8 cellular contexts compared by ENCODE assay signal in genomic region chr11:116931206-116931953, GRCh38.
DNase-seq lines count a peak whose midpoint lies in the region; FAIRE-seq and TF ChIP-seq lines count a peak whose summit lies in the region.

No MANE protein-coding gene starts in this region.

- H3K36me3 ChIP-seq in OCI-LY1 (ENCODE audit: insufficient read depth, low read length), result peaks cover 18% of the 10 kb centered on the region
- no peaks in the 10 kb centered on the region for H3K36me3 ChIP-seq in colonic mucosa
- H3K36me3 ChIP-seq in osteoblast (ENCODE audit: insufficient read depth, low read length), result peaks cover 4% of the 10 kb centered on the region

- H3K4me3 ChIP-seq in GM12865 (ENCODE audit: low read depth, low read length) (no peak overlapping the region), OCI-LY1 (ENCODE audit: low read depth, low read length, poor library complexity, severe bottlenecking) (peak overlapping the region; percentile 51), colonic mucosa (no peak overlapping the region), osteoblast (ENCODE audit: insufficient read depth, low read length) (no peak overlapping the region)

- peaks cover 4% of the 10 kb centered on the region for H3K79me2 ChIP-seq in OCI-LY1 (ENCODE audit: insufficient read depth, low read length)
- H3K79me2 ChIP-seq in osteoblast (ENCODE audit: insufficient read depth, low read length), result peaks cover 8% of the 10 kb centered on the region

- TF ChIP-seq CTCF in GM12865 (IDR thresholded peaks at IDR 0.05; ENCODE audit: insufficient read depth, low read depth, low read length, missing control alignments) (no peak), OCI-LY1 (IDR thresholded peaks at IDR 0.05; ENCODE audit: low read length) (no peak), colonic mucosa (IDR thresholded peaks at IDR 0.05) (no peak), osteoblast (IDR thresholded peaks at IDR 0.05; ENCODE audit: extremely low read depth, low read depth, low read length) (no peak), D721Med (IDR thresholded peaks at IDR 0.05; ENCODE audit: insufficient read depth, missing control alignments) (no peak)

- H3K9me2 ChIP-seq in OCI-LY1 (ENCODE audit: low read depth, low read length), result no peaks in the 10 kb centered on the region

- no peak overlapping the region for H2AFZ ChIP-seq in OCI-LY1 (ENCODE audit: low read length)
- H2AFZ ChIP-seq in osteoblast (ENCODE audit: low read length), result no peak overlapping the region

- POLR2A ChIA-PET in HEK293T (lab: Yijun Ruan, JAX), result no interaction called here

- H3K4me1 ChIP-seq in OCI-LY1 (ENCODE audit: insufficient read depth, low read length, severe bottlenecking) (peaks cover 66% of the 10 kb centered on the region), colonic mucosa (no peaks in the 10 kb centered on the region), osteoblast (ENCODE audit: insufficient read depth, low read length) (peaks cover 31% of the 10 kb centered on the region)

- no peaks in the 10 kb centered on the region for H3F3A ChIP-seq in OCI-LY1 (ENCODE audit: insufficient read depth, low read length)

- peak overlapping the region; percentile 64 for H3K9ac ChIP-seq in OCI-LY1 (ENCODE audit: low read length)
- no peak overlapping the region for H3K9ac ChIP-seq in colonic mucosa (ENCODE audit: low read depth in 2 of 2, low read length in 2 of 2)

- peak; percentile 54 for DNase-seq in GM12865 (ENCODE audit: low read depth)
- no peak for DNase-seq in colonic mucosa
- DNase-seq in osteoblast (ENCODE audit: insufficient read length, low spot score, missing footprints), result peak; percentile 42
- no peak for DNase-seq in NCI-H2107 (lab: John Stamatoyannopoulos, UW)
- no peak for DNase-seq in D721Med (ENCODE audit: insufficient read length, low spot score)
- no peak for DNase-seq in NCI-H2171 treated with DMSO at 0.1 percent for 48 hours (lab: John Stamatoyannopoulos, UW)
- DNase-seq in HEK293T (ENCODE audit: extremely low spot score), result no peak

- FAIRE-seq in D721Med (lab: Jason Lieb, UNC), result no peak

- peak overlapping the region; percentile 67 for H3K4me2 ChIP-seq in OCI-LY1 (ENCODE audit: low read length)
- no peak overlapping the region for H3K4me2 ChIP-seq in osteoblast (ENCODE audit: insufficient read depth, low read length)

- H4K20me1 ChIP-seq in OCI-LY1 (ENCODE audit: insufficient read depth, low read length) (no peaks in the 10 kb centered on the region), osteoblast (ENCODE audit: insufficient read depth, low read length) (peaks cover 2% of the 10 kb centered on the region)

- H3K27me3 ChIP-seq in OCI-LY1 (ENCODE audit: insufficient read depth, low read length), result no peaks in the 10 kb centered on the region
- no peaks in the 10 kb centered on the region for H3K27me3 ChIP-seq in colonic mucosa
- no peaks in the 10 kb centered on the region for H3K27me3 ChIP-seq in osteoblast (ENCODE audit: insufficient read depth, low read length)

- H3K27ac ChIP-seq in OCI-LY1 (ENCODE audit: low read depth, low read length, poor library complexity, severe bottlenecking), result peak overlapping the region; percentile 100
- H3K27ac ChIP-seq in colonic mucosa, result peak overlapping the region; percentile 34
- no peak overlapping the region for H3K27ac ChIP-seq in osteoblast (ENCODE audit: low read depth, low read length)

- CTCF ChIA-PET in HEK293T (lab: Yijun Ruan, JAX), result no interaction called here

- intact Hi-C loops in colonic mucosa (cut with DNase I), result no loop called here

- H3K9me3 ChIP-seq in OCI-LY1 (ENCODE audit: low read length), result no peaks in the 10 kb centered on the region
- H3K9me3 ChIP-seq in colonic mucosa, result no peaks in the 10 kb centered on the region
- no peaks in the 10 kb centered on the region for H3K9me3 ChIP-seq in osteoblast (ENCODE audit: low read depth, low read length)

TF ChIP-seq in HEK293T, 16 proteins besides CTCF, POLR2A, EP300 and RAD21:
- TF ChIP-seq FOXM1 (IDR thresholded peaks at IDR 0.05; ENCODE audit: borderline replicate concordance) (no peak), CTBP1 (IDR thresholded peaks at IDR 0.05; ENCODE audit: borderline replicate concordance) (no peak), FOXA1 (IDR thresholded peaks at IDR 0.05) (no peak), L3MBTL2 (conservative IDR thresholded peaks at IDR 0.05) (no peak), FOXK2 (IDR thresholded peaks at IDR 0.05) (no peak), ZNF384 (IDR thresholded peaks at IDR 0.05) (no peak), NFRKB (IDR thresholded peaks at IDR 0.05) (no peak), ELF4 (IDR thresholded peaks at IDR 0.05) (no peak), HDGF (IDR thresholded peaks at IDR 0.05; ENCODE audit: borderline replicate concordance) (no peak), BHLHE40 (IDR thresholded peaks at IDR 0.05; ENCODE audit: borderline replicate concordance) (no peak), SUZ12 (IDR thresholded peaks at IDR 0.05) (no peak), TARDBP (IDR thresholded peaks at IDR 0.05) (no peak), SP1 (IDR thresholded peaks at IDR 0.05) (no peak), LEF1 (IDR thresholded peaks at IDR 0.05; ENCODE audit: borderline replicate concordance) (no peak), ARNT (IDR thresholded peaks at IDR 0.05) (no peak)
- TF ChIP-seq, protein P1, sequence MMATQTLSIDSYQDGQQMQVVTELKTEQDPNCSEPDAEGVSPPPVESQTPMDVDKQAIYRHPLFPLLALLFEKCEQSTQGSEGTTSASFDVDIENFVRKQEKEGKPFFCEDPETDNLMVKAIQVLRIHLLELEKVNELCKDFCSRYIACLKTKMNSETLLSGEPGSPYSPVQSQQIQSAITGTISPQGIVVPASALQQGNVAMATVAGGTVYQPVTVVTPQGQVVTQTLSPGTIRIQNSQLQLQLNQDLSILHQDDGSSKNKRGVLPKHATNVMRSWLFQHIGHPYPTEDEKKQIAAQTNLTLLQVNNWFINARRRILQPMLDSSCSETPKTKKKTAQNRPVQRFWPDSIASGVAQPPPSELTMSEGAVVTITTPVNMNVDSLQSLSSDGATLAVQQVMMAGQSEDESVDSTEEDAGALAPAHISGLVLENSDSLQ (IDR thresholded peaks at IDR 0.05), result no peak

Comparison
In these comparisons a context has a peak if more than half of its experiments do, and no peak if none do; other contexts are left out.
1. DNase-seq: peak in GM12865 (single experiment) and osteoblast (single experiment); none in colonic mucosa (single experiment), NCI-H2107 (single experiment), D721Med (single experiment), NCI-H2171 treated with DMSO at 0.1 percent for 48 hours (single experiment) and HEK293T (single experiment).